In genomic region chr10:102245101-102245931, GRCh38 we compare ENCODE assay signal across 8 cellular contexts. TPM values are rescaled to one million over a fixed set of nuclear protein-coding genes. Genes with fewer than 3 reads are reported as not detected.
DNase-seq lines count a peak whose midpoint lies in the region; ATAC-seq, FAIRE-seq and TF ChIP-seq lines count a peak whose summit lies in the region.

Gene GBF1, plus strand, starts transcription at chr10:102245532. Its CDS starts 13,407 bp downstream, at chr10:102258939.

- H2AFZ ChIP-seq in HepG2 (ENCODE audit: low read length) = peak within 1 kb of the TSS; percentile 84

- intact Hi-C loops in activated CD4-positive, alpha-beta memory T cell treated with anti-CD3 and anti-CD28 coated beads for 36 hours (cut with micrococcal nuclease) = loop anchor here (1.0 to 2.0 kb wide), 7 partner anchors 15 to 257 kb away; partner anchors contain the start of genes ACTR1A and NFKB2
- intact Hi-C loops in HepG2 (cut with micrococcal nuclease; ENCODE audit: unreplicated experiment) = no loop called here

- peaks cover 51% of the 10 kb centered on the region for H3K4me1 Mint-ChIP-seq in activated CD4-positive, alpha-beta memory T cell treated with anti-CD3 and anti-CD28 coated beads for 36 hours (ENCODE audit: low read depth)

- H3K27ac ChIP-seq in HepG2 (ENCODE audit: extremely low read length, insufficient read depth, low read length) = peak within 1 kb of the TSS; percentile 76

- no peaks in the 10 kb centered on the region for H3K9me3 Mint-ChIP-seq in activated CD4-positive, alpha-beta memory T cell treated with anti-CD3 and anti-CD28 coated beads for 36 hours

- H3K36me3 ChIP-seq in HepG2 (replicated peaks in 1 of 2; ENCODE audit: control insufficient read depth in 1 of 2, insufficient read depth in 2 of 2, low read length in 2 of 2) = peaks cover 1 to 9% of the 10 kb centered on the region in 2 experiments; a peak in 2 of 5 replicates

- H3K4me3 Mint-ChIP-seq in activated CD4-positive, alpha-beta memory T cell treated with anti-CD3 and anti-CD28 coated beads for 36 hours = peak within 1 kb of the TSS; percentile 100

- in situ Hi-C loops in HepG2 (cut with HindIII; ENCODE audit: extremely low pct_ligation_motif_present, low pct_unique_long_range_greater_than_20kb) = no loop called here

- peaks cover 46% of the 10 kb centered on the region for H3K79me2 ChIP-seq in HepG2 (ENCODE audit: insufficient read depth, low read length)

- peak within 1 kb of the TSS; percentile 82 for H3K9ac ChIP-seq in HepG2 (ENCODE audit: insufficient read depth, low read depth, low read length)

- FAIRE-seq in HepG2 (lab: Jason Lieb, UNC) = peak; percentile 89

- peaks cover 30% of the 10 kb centered on the region for H4K20me1 ChIP-seq in HepG2 (ENCODE audit: insufficient read depth, low read length)

- under 1% methylated on average over 35 of the region's 47 CpGs for WGBS in HepG2 (ENCODE audit: low lambda C conversion rate)

- peaks cover 15% of the 10 kb centered on the region for H3K27me3 Mint-ChIP-seq in activated CD4-positive, alpha-beta memory T cell treated with anti-CD3 and anti-CD28 coated beads for 36 hours

- no peak for TF ChIP-seq CTCF in HepG2 (CRISPR knock-in tag; IDR thresholded peaks at IDR 0.05)

- no TSS peak for BruUV-seq in HepG2 (replicated peaks; lab: Mats Ljungman, UMichigan)

- TF ChIP-seq POLR2A in HepG2 (IDR thresholded peaks at IDR 0.05; ENCODE audit: insufficient read depth in 1 of 2, low read depth in 2 of 2, low read length in 2 of 2) = peak; percentile 90 to 97

- POLR2A ChIA-PET in activated CD4-positive, alpha-beta memory T cell treated with anti-CD3 and anti-CD28 coated beads for 36 hours (lab: Charles Lee) = interaction anchor here (0.6 to 2.3 kb wide), 13 partner anchors 14 to 260 kb away, joined by 3 to 16 read pairs (median 3); partner anchors contain the start of genes CUEDC2 and NFKB2
- POLR2A ChIA-PET in HepG2 (lab: Yijun Ruan, JAX) = interaction anchor here (0.7 to 1.6 kb wide), 14 partner anchors 10 to 396 kb away, joined by 3 to 9 read pairs (median 4); partner anchors contain the start of genes ACTR1A, ELOVL3, NFKB2 and NOLC1

- peaks cover 14% of the 10 kb centered on the region for H3K36me3 Mint-ChIP-seq in activated CD4-positive, alpha-beta memory T cell treated with anti-CD3 and anti-CD28 coated beads for 36 hours

- H3K9me3 ChIP-seq in HepG2 (ENCODE audit: low read length) = no peaks in the 10 kb centered on the region

- H3K4me3 ChIP-seq in HepG2 (replicated peaks in 1 of 3; ENCODE audit: insufficient read depth in 1 of 3, low read depth in 2 of 3, low read length in 3 of 3) = peak within 1 kb of the TSS; percentile 88 to 97 (median 91)

- peaks cover 1 to 14% of the 10 kb centered on the region in 2 experiments; a peak in 3 of 5 replicates for H3K27me3 ChIP-seq in HepG2 (ENCODE audit: control insufficient read depth in 1 of 2, insufficient read depth in 2 of 2, low read length in 2 of 2)

- TF ChIP-seq RAD21 in HepG2 (CRISPR knock-in tag; IDR thresholded peaks at IDR 0.05) = no peak

- CTCF ChIA-PET in activated CD4-positive, alpha-beta memory T cell treated with anti-CD3 and anti-CD28 coated beads for 36 hours (lab: Charles Lee) = interaction anchor here (0.7 to 10.2 kb wide), 15 partner anchors 8 to 234 kb away, joined by 3 to 111 read pairs (median 4); no protein-coding TSS in a partner anchor
- CTCF ChIA-PET in HepG2 (lab: Yijun Ruan, JAX; ENCODE audit: low intra/inter-chr PET ratio, low total read pairs) = no interaction called here

- H3K4me1 ChIP-seq in HepG2 (ENCODE audit: insufficient read depth, low read length) = peaks cover 56% of the 10 kb centered on the region

- peak in 1 of 2 experiments; percentile 5; a peak in 1 of 4 replicates for TF ChIP-seq EP300 in HepG2 (IDR thresholded peaks at IDR 0.05; ENCODE audit: low read depth in 2 of 2, low read length in 2 of 2)
- no peak for TF ChIP-seq EP300 in HepG2 (CRISPR knock-in tag; IDR thresholded peaks at IDR 0.05; ENCODE audit: borderline replicate concordance)

- H3K4me2 ChIP-seq in HepG2 (ENCODE audit: low read depth, low read length) = peak within 1 kb of the TSS; percentile 96

- peak within 1 kb of the TSS; percentile 95 for H3K27ac Mint-ChIP-seq in activated CD4-positive, alpha-beta memory T cell treated with anti-CD3 and anti-CD28 coated beads for 36 hours

- ATAC-seq in GM19438 (IDR thresholded peaks at IDR 0.05; ENCODE audit: low read depth, unreplicated experiment) = peak; percentile 86
- ATAC-seq in HG03575 (IDR thresholded peaks at IDR 0.05; ENCODE audit: extremely low read depth, insufficient number of reproducible peaks, low FRiP score, unreplicated experiment) = peak; percentile 77
- ATAC-seq in HepG2 = peak; percentile 89

- DNase-seq in CD1c-positive myeloid dendritic cell (ENCODE audit: extremely low spot score) = peak; percentile 100
- peak; percentile 99 for DNase-seq in NCI-H82 treated with DMSO at 0.1 percent for 48 hours (lab: John Stamatoyannopoulos, UW; ENCODE audit: unreplicated experiment)
- DNase-seq in activated CD4-positive, alpha-beta memory T cell treated with anti-CD3 and anti-CD28 coated beads for 36 hours = peak; percentile 95
- peak; percentile 100 for DNase-seq in dermis microvascular lymphatic vessel endothelial cell (ENCODE audit: low read depth in 2 of 2)
- peak; percentile 100 for DNase-seq in HepG2 (ENCODE audit: low spot score)
- DNase-seq in stimulated activated CD4-positive, alpha-beta T cell treated with anti-CD3 and anti-CD28 coated beads, Interleukin-4, amount 100 ng/mL, for 1 hour = peak; percentile 83

TF ChIP-seq in HepG2, 621 proteins besides CTCF, POLR2A, EP300 and RAD21 (continues in another document):
- TF ChIP-seq SRSF9 (IDR thresholded peaks at IDR 0.05; ENCODE audit: borderline replicate concordance, insufficient read depth, low read depth, low read length, poor library complexity, severe bottlenecking) (no peak), ARID2 (CRISPR knock-in tag; IDR thresholded peaks at IDR 0.05; ENCODE audit: borderline replicate concordance) (no peak), ZNF205 (CRISPR knock-in tag; IDR thresholded peaks at IDR 0.05) (0 out of 2 replicates have a peak, but pooled peaks have one; percentile 17), THAP9 (CRISPR knock-in tag; IDR thresholded peaks at IDR 0.05; ENCODE audit: borderline replicate concordance) (peak; percentile 98), RNF2 (conservative IDR thresholded peaks at IDR 0.05; ENCODE audit: low read depth) (no peak), KLF9 (CRISPR knock-in tag; IDR thresholded peaks at IDR 0.05; ENCODE audit: low read depth) (no peak), NFRKB (IDR thresholded peaks at IDR 0.05) (no peak), JUN (CRISPR knock-in tag; IDR thresholded peaks at IDR 0.05) (peak; percentile 26; the same call in 1 of the 2 replicates), SMC3 (IDR thresholded peaks at IDR 0.05; ENCODE audit: low read length) (no peak)

RNA-seq across cellular contexts. Expression of gene GBF1, which starts in this region (rescaled TPM):
- total RNA-seq in activated CD4-positive, alpha-beta memory T cell treated with anti-CD3 and anti-CD28 coated beads for 36 hours = 10 to 100 TPM; 42.2 to 44.0 TPM
- total RNA-seq in dermis microvascular lymphatic vessel endothelial cell = 11.2 and 16.7 TPM in 2 replicates
- 21.9 and 28.7 TPM in 2 replicates for total RNA-seq in HepG2 (2016; rRNA removed; fragmentation: Illumina TruSeq; extraction: Trizol)
- 3.2 and 4.2 TPM in 2 replicates for total RNA-seq in HepG2 (2016; cell fraction: cytosol; rRNA removed; fragmentation: Illumina TruSeq; extraction: Trizol; ENCODE audit: low read depth)
- 22.3 and 26.2 TPM in 2 replicates for total RNA-seq in HepG2 (2016; cell fraction: insoluble cytoplasmic fraction; rRNA removed; fragmentation: Illumina TruSeq; extraction: Trizol)
- 7.6 and 8.1 TPM in 2 replicates for total RNA-seq in HepG2 (2016; cell fraction: membrane; rRNA removed; fragmentation: Illumina TruSeq; extraction: Trizol)
- 23.7 and 28.1 TPM in 2 replicates for total RNA-seq in HepG2 (2016; cell fraction: nucleus; rRNA removed; fragmentation: Illumina TruSeq; extraction: Trizol)
- 17.1 and 17.6 TPM in 2 replicates for polyA plus RNA-seq in HepG2 (2011; rRNA removed)
- polyA plus RNA-seq in HepG2 (2011; cell fraction: cytosol; rRNA removed) = 6.6 and 6.8 TPM in 2 replicates
- 33.9 and 34.6 TPM in 2 replicates for polyA plus RNA-seq in HepG2 (2011; cell fraction: nucleus; rRNA removed)
- polyA plus RNA-seq in HepG2 (2012) = 17.5 and 19.2 TPM in 2 replicates
- polyA plus RNA-seq in HepG2 (2016; cell fraction: cytosol; fragmentation: Illumina TruSeq; extraction: Trizol; ENCODE audit: low read depth) = 1.1 and 1.4 TPM in 2 replicates
- 13.0 and 19.5 TPM in 2 replicates for polyA plus RNA-seq in HepG2 (2016; cell fraction: insoluble cytoplasmic fraction; fragmentation: Illumina TruSeq; extraction: Trizol; ENCODE audit: low read depth)
- polyA plus RNA-seq in HepG2 (2016; cell fraction: membrane; fragmentation: Illumina TruSeq; extraction: Trizol; ENCODE audit: low read depth) = 2.5 and 3.3 TPM in 2 replicates
- 34.6 and 42.2 TPM in 2 replicates for polyA plus RNA-seq in HepG2 (2016; cell fraction: nucleus; fragmentation: Illumina TruSeq; extraction: Trizol; ENCODE audit: insufficient read depth, low read depth)
- 41.9 and 48.3 TPM in 2 replicates for polyA minus RNA-seq in HepG2 (2011; rRNA and poly(A)+ RNA removed; ENCODE audit: low replicate concordance)
- 21.2 and 23.7 TPM in 2 replicates for polyA minus RNA-seq in HepG2 (2011; cell fraction: cytosol; rRNA and poly(A)+ RNA removed)
- polyA minus RNA-seq in HepG2 (2011; cell fraction: nucleus; rRNA and poly(A)+ RNA removed) = 31.8 and 43.1 TPM in 2 replicates

Comparison
In these comparisons a context has a peak if more than half of its experiments do, and no peak if none do; other contexts are left out.
1. Peak in every context shown above with its lines: DNase-seq, ATAC-seq, H3K4me3 ChIP-seq and H3K27ac ChIP-seq.